In the genomic region with DNA sequence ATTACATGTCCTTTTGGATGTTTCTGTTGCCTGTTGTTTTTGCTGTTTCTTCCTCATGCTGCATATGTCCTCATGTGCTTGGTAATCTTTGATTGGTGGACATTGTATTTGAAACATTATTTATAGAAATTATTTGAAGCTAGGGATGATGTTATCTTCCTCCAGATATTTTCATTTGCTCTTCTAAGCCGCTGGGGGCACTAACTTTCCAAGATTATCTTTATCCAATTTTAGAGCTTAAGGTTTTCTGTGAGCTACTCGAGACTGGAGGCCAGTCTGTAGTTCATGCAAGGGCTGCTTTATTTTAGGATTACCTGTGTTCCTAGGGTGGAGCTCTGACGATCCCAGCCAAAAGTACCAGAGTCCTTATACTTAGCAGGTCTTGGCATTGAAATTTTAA, we compare ENCODE assay signal across 19 cellular contexts. TPM values are rescaled to one million over a fixed set of nuclear protein-coding genes. Genes with fewer than 3 reads are reported as not detected.
DNase-seq lines count a peak whose midpoint lies in the region; ATAC-seq and TF ChIP-seq lines count a peak whose summit lies in the region.
"Had no signal": no experiment of that assay in that cellular context is flagged by ENCODE, and none has a peak within 500 bp of the region (broad histone marks: within the 10 kb centered on the region; RNA-seq: fewer than 3 reads in every experiment).

No MANE protein-coding gene starts in this region.

- no peak overlapping the region for H2BK12ac ChIP-seq in mesenchymal stem cell (ENCODE audit: low read length in 2 of 2)

- H3K14ac ChIP-seq in mesenchymal stem cell (ENCODE audit: low read length in 2 of 2), result no peak overlapping the region

- no peaks in the 10 kb centered on the region for H3K9me2 ChIP-seq in DOHH2 (replicated peaks; ENCODE audit: control insufficient read depth, low read length)

- H3F3A ChIP-seq in DOHH2 (ENCODE audit: control insufficient read depth, insufficient read depth), result no peaks in the 10 kb centered on the region

- no peak overlapping the region for H3K23ac ChIP-seq in mesenchymal stem cell (ENCODE audit: low read length in 2 of 2)

- in situ Hi-C loops in gastrocnemius medialis (cut with MboI; ENCODE audit: low sequenced_read_pairs in 4 of 4), result no loop called here

- peak; percentile 62 for DNase-seq in NCI-H82 treated with DMSO at 0.1 percent for 48 hours (lab: John Stamatoyannopoulos, UW; ENCODE audit: unreplicated experiment)
- DNase-seq in dermis blood vessel endothelial cell, result peak; percentile 3
- peak; percentile 23 for DNase-seq in mesenchymal stem cell
- no peak for DNase-seq in EL
- no peak for DNase-seq in gastrocnemius medialis
- DNase-seq: activated CD8-positive, alpha-beta memory T cell treated with anti-CD3 and anti-CD28 coated beads for 24 hours; amygdala; DMS53; MM.1S; naive thymus-derived CD8-positive, alpha-beta T cell; NCI-H2081 treated with DMSO at 0.1 percent for 48 hours; NCI-H69 had no signal

- TF ChIP-seq CTCF in DOHH2 (IDR thresholded peaks at IDR 0.05; ENCODE audit: low read depth, low read length, poor library complexity, severe bottlenecking), result peak; percentile 27
- TF ChIP-seq CTCF in gastrocnemius medialis (IDR thresholded peaks at IDR 0.05 in 4 of 5, conservative IDR thresholded peaks at IDR 0.05 in 1 of 5), result no peak

- H2BK5ac ChIP-seq in mesenchymal stem cell (ENCODE audit: low read depth, low read length, poor library complexity, severe bottlenecking), result no peak overlapping the region

- H2BK120ac ChIP-seq in mesenchymal stem cell (ENCODE audit: low read depth, low read length), result no peak overlapping the region

- H2BK15ac ChIP-seq in mesenchymal stem cell (ENCODE audit: low read depth, poor library complexity, severe bottlenecking), result no peak overlapping the region

- no peak overlapping the region for H3K18ac ChIP-seq in mesenchymal stem cell (ENCODE audit: low read depth in 1 of 2, low read length in 2 of 2)

- no peaks in the 10 kb centered on the region for H3K27me3 ChIP-seq in DOHH2 (ENCODE audit: control insufficient read depth, low read length)
- H3K27me3 ChIP-seq in mesenchymal stem cell (ENCODE audit: control insufficient read depth in 1 of 2, insufficient read depth in 1 of 2, low read length in 2 of 2), result no peaks in the 10 kb centered on the region
- H3K27me3 ChIP-seq in gastrocnemius medialis, result no peaks in the 10 kb centered on the region

- no peak overlapping the region for H2AK5ac ChIP-seq in mesenchymal stem cell (ENCODE audit: low read length, severe bottlenecking)

- no peak overlapping the region for H3K4ac ChIP-seq in mesenchymal stem cell (ENCODE audit: low read depth in 1 of 2, low read length in 2 of 2)

- H4K20me1 ChIP-seq in DOHH2 (ENCODE audit: control insufficient read depth, insufficient read depth, low read depth, low read length), result no peaks in the 10 kb centered on the region

- no peak overlapping the region for H3K9ac ChIP-seq in mesenchymal stem cell (ENCODE audit: low read length)

- no peak overlapping the region for H4K91ac ChIP-seq in mesenchymal stem cell (ENCODE audit: low read length)

- no peaks in the 10 kb centered on the region for H3K79me2 ChIP-seq in DOHH2 (ENCODE audit: control insufficient read depth, low read length)

- no peak for TF ChIP-seq POLR2A in gastrocnemius medialis (IDR thresholded peaks at IDR 0.05)

- 85% methylated on average over 1 of the region's 3 CpGs for WGBS in mesenchymal stem cell

- no peaks in the 10 kb centered on the region; the same call in 1 of the 2 replicates for H3K36me3 ChIP-seq in DOHH2 (ENCODE audit: control insufficient read depth, low read length)
- peaks cover 0 to 13% of the 10 kb centered on the region in 2 experiments for H3K36me3 ChIP-seq in mesenchymal stem cell (ENCODE audit: control insufficient read depth in 1 of 2, insufficient read depth in 2 of 2, low read depth in 1 of 2, low read length in 2 of 2)
- H3K36me3 ChIP-seq in gastrocnemius medialis, result peaks cover 0 to 9% of the 10 kb centered on the region in 2 donors

- H3K79me1 ChIP-seq in mesenchymal stem cell (replicated peaks; ENCODE audit: low read length, poor library complexity, severe bottlenecking), result peaks cover 2% of the 10 kb centered on the region

- ATAC-seq in GM18868 (IDR thresholded peaks at IDR 0.05; ENCODE audit: unreplicated experiment) (no peak), HG02571 (IDR thresholded peaks at IDR 0.05; ENCODE audit: unreplicated experiment) (no peak), gastrocnemius medialis (no peak)
- ATAC-seq: activated T-helper 17 cell treated with anti-CD3 and anti-CD28 coated beads, Interleukin-2, amount 50 U/mL, for 72 hours; HepG2; naive thymus-derived CD8-positive, alpha-beta T cell had no signal

- H3K4me2 ChIP-seq in DOHH2 (ENCODE audit: low read length), result no peak overlapping the region
- H3K4me2 ChIP-seq in mesenchymal stem cell (ENCODE audit: low read length, poor library complexity, severe bottlenecking), result no peak overlapping the region

- no peak overlapping the region for H2AFZ ChIP-seq in mesenchymal stem cell (ENCODE audit: low read depth, low read length)

- H3K27ac ChIP-seq in DOHH2 (ENCODE audit: low read depth, low read length), result no peak overlapping the region
- no peak overlapping the region for H3K27ac ChIP-seq in mesenchymal stem cell (ENCODE audit: low read length, poor library complexity, severe bottlenecking)
- no peak overlapping the region for H3K27ac ChIP-seq in gastrocnemius medialis
- H3K27ac ChIP-seq: VCaP had no signal

- intact Hi-C loops in gastrocnemius medialis (cut with DNase I; ENCODE audit: low total_unique reads), result no loop called here

- no peaks in the 10 kb centered on the region for H3K4me1 ChIP-seq in DOHH2 (ENCODE audit: control insufficient read depth, low read length)
- no peaks in the 10 kb centered on the region for H3K4me1 ChIP-seq in mesenchymal stem cell (ENCODE audit: control insufficient read depth, insufficient read depth, low read depth, low read length)
- H3K4me1 ChIP-seq in gastrocnemius medialis, result peaks cover 0 to 11% of the 10 kb centered on the region in 2 donors

- H3K9me3 ChIP-seq in DOHH2 (ENCODE audit: control insufficient read depth, insufficient read depth, low read length), result no peaks in the 10 kb centered on the region
- no peaks in the 10 kb centered on the region for H3K9me3 ChIP-seq in mesenchymal stem cell (ENCODE audit: control insufficient read depth, low read length)
- no peaks in the 10 kb centered on the region for H3K9me3 ChIP-seq in gastrocnemius medialis

- H4K8ac ChIP-seq in mesenchymal stem cell (ENCODE audit: low read length), result no peak overlapping the region

- H3K4me3 ChIP-seq in DOHH2 (ENCODE audit: low read length), result no peak overlapping the region
- no peak overlapping the region for H3K4me3 ChIP-seq in mesenchymal stem cell (ENCODE audit: insufficient read depth in 1 of 2, low read depth in 1 of 2, low read length in 2 of 2)
- no peak overlapping the region for H3K4me3 ChIP-seq in gastrocnemius medialis
- H3K4me3 ChIP-seq: lung had no signal

RNA-seq across cellular contexts. Expression of a gene that starts 40.9 kb away (rescaled TPM):
- total RNA-seq in dermis blood vessel endothelial cell (21.6 and 23.1 TPM in 2 replicates), gastrocnemius medialis (10 to 100 TPM; 25.3 to 34.4 (median 31.6) TPM)
- polyA plus RNA-seq in mesenchymal stem cell (2013, experiment 1 of 2), result 11.1 TPM
- polyA plus RNA-seq in mesenchymal stem cell (2013, experiment 2 of 2), result 10.8 TPM

Comparison
In these comparisons a context has a peak if more than half of its experiments do, and no peak if none do; other contexts are left out.
1. DNase-seq: peak in NCI-H82 treated with DMSO at 0.1 percent for 48 hours (single experiment), dermis blood vessel endothelial cell (single experiment) and mesenchymal stem cell (single experiment); none in EL (single experiment) and gastrocnemius medialis (0 of 2).